ENCODE assay signal across 8 cellular contexts in the genomic region with DNA sequence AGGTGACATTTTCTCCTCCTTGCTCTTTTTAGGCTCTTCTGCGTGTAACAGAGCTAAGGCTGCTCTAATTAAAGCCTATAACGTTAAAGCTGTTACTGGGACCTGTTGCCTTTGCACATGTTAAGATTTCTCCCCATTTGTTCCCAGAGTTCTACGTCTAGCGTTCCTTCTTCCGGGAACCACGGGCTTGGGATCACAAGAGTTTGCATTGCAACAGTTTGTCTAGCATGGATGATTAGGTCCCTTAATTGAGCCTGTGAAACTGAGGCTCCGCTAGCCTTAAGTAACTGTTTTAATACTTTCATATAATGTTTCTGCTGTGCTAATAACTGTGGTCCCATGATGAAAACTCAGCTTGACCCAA. TPM values are rescaled to one million over a fixed set of nuclear protein-coding genes. Genes with fewer than 3 reads are reported as not detected.
DNase-seq lines count a peak whose midpoint lies in the region; ATAC-seq, FAIRE-seq and TF ChIP-seq lines count a peak whose summit lies in the region.

No MANE protein-coding gene starts in this region.

- CTCF ChIA-PET in K562 (lab: Yijun Ruan, JAX; ENCODE audit: low intra/inter-chr PET ratio): no interaction called here

- DNase-seq in T-helper 1 cell: no peak
- DNase-seq in K562 (ENCODE audit: extremely low read depth in 1 of 4, low spot score in 3 of 4): no peak
- DNase-seq in lower leg skin (ENCODE audit: low spot score in 2 of 2): no peak
- no peak for DNase-seq in thoracic aorta (ENCODE audit: low spot score)
- no peak for DNase-seq in GM03348 (ENCODE audit: low spot score)
- DNase-seq in NCI-H1694 treated with DMSO at 0.1 percent for 48 hours (lab: John Stamatoyannopoulos, UW): no peak
- no peak for DNase-seq in superior temporal gyrus (ENCODE audit: extremely low spot score)

- peaks cover 0 to 14% of the 10 kb centered on the region in 2 experiments for H3K4me1 ChIP-seq in K562 (replicated peaks in 1 of 2; ENCODE audit: control insufficient read depth in 2 of 2, insufficient read depth in 2 of 2, low read length in 2 of 2)
- peaks cover 0 to 10% of the 10 kb centered on the region in 2 donors for H3K4me1 ChIP-seq in thoracic aorta (ENCODE audit: control insufficient read depth in 1 of 2, low read depth in 2 of 2)

- no peak for TF ChIP-seq RAD21 in K562 (CRISPR knock-in tag; conservative IDR thresholded peaks at IDR 0.05 in 1 of 2, IDR thresholded peaks at IDR 0.05 in 1 of 2)

- no peaks in the 10 kb centered on the region for H4K20me1 ChIP-seq in K562 (replicated peaks; ENCODE audit: control insufficient read depth, insufficient read depth, low read length)

- BruUV-seq in K562 (replicated peaks; lab: Mats Ljungman, UMichigan): no TSS peak

- H3K79me2 ChIP-seq in K562 (ENCODE audit: control insufficient read depth, insufficient read depth, low read length): no peaks in the 10 kb centered on the region

- TF ChIP-seq POLR2A in K562 (conservative IDR thresholded peaks at IDR 0.05): no peak
- TF ChIP-seq POLR2A in lower leg skin (IDR thresholded peaks at IDR 0.05): no peak

- in situ Hi-C loops in K562 (cut with MboI): no loop called here

- peaks cover 16% of the 10 kb centered on the region for H3K4me1 Mint-ChIP-seq in T-helper 1 cell treated with Interleukin-12 subunit alpha and Interleukin-12 subunit beta and Interleukin-4 antibody, amounts not matched to agents 30 μg/mL and 1 μg/mL, for 36 hours (ENCODE audit: low read depth)

- H3K9me3 Mint-ChIP-seq in T-helper 1 cell treated with Interleukin-12 subunit alpha and Interleukin-12 subunit beta and Interleukin-4 antibody, amounts not matched to agents 30 μg/mL and 1 μg/mL, for 36 hours: no peaks in the 10 kb centered on the region

- no peaks in the 10 kb centered on the region for H3K9me1 ChIP-seq in K562 (ENCODE audit: control insufficient read depth, insufficient read depth, low read length)

- intact Hi-C loops in K562 (cut with micrococcal nuclease) (no loop called here), lower leg skin (cut with DNase I; ENCODE audit: low total_unique reads) (no loop called here)

- peak overlapping the region; percentile 52; the same call in 1 of the 3 replicates for H3K27ac ChIP-seq in K562 (ENCODE audit: extremely low read depth, low read depth, low read length)
- no peak overlapping the region for H3K27ac ChIP-seq in thoracic aorta

- H3K27me3 ChIP-seq in K562 (ENCODE audit: control insufficient read depth in 2 of 2, insufficient read depth in 2 of 2, low read length in 2 of 2) (no peaks in the 10 kb centered on the region), thoracic aorta (replicated peaks; ENCODE audit: insufficient read depth) (no peaks in the 10 kb centered on the region)

- peak overlapping the region; percentile 77 for H3K4me2 ChIP-seq in K562 (ENCODE audit: insufficient read depth, low read length)

- FAIRE-seq in K562 (lab: Jason Lieb, UNC): no peak

- H3K9me3 ChIP-seq in K562 (replicated peaks; ENCODE audit: control insufficient read depth, insufficient read depth, low read depth, low read length) (no peaks in the 10 kb centered on the region), thoracic aorta (no peaks in the 10 kb centered on the region)

- peak overlapping the region; percentile 89 for H2AFZ ChIP-seq in K562 (ENCODE audit: low read depth, low read length)

- H3K9ac ChIP-seq in K562 (ENCODE audit: insufficient read depth in 1 of 2, low read depth in 2 of 2, low read length in 2 of 2): peak overlapping the region in 1 of 2 experiments; percentile 62; a peak in 3 of 4 replicates

- POLR2A ChIA-PET in K562 (lab: Yijun Ruan, JAX): interaction anchor here (1.0 to 1.8 kb wide), 3 partner anchors 10 to 17 kb away, joined by 5 to 12 read pairs (median 5); partner anchors contain the start of gene LYZ

- peak overlapping the region; percentile 72 for H3K4me3 Mint-ChIP-seq in T-helper 1 cell treated with Interleukin-12 subunit alpha and Interleukin-12 subunit beta and Interleukin-4 antibody, amounts not matched to agents 30 μg/mL and 1 μg/mL, for 36 hours

- H3K27me3 Mint-ChIP-seq in T-helper 1 cell treated with Interleukin-12 subunit alpha and Interleukin-12 subunit beta and Interleukin-4 antibody, amounts not matched to agents 30 μg/mL and 1 μg/mL, for 36 hours (ENCODE audit: low read depth): peaks cover 22% of the 10 kb centered on the region

- peak overlapping the region; percentile 89 for H3K27ac Mint-ChIP-seq in T-helper 1 cell treated with Interleukin-12 subunit alpha and Interleukin-12 subunit beta and Interleukin-4 antibody, amounts not matched to agents 30 μg/mL and 1 μg/mL, for 36 hours

- TF ChIP-seq EP300 in K562 (IDR thresholded peaks at IDR 0.05; ENCODE audit: low read length): no peak

- no peaks in the 10 kb centered on the region for H3K36me3 Mint-ChIP-seq in T-helper 1 cell treated with Interleukin-12 subunit alpha and Interleukin-12 subunit beta and Interleukin-4 antibody, amounts not matched to agents 30 μg/mL and 1 μg/mL, for 36 hours (ENCODE audit: low read depth)

- 29% methylated on average over 7 of the region's 7 CpGs for WGBS in K562 (ENCODE audit: insufficient coverage, low coverage, missing lambda C conversion rate)
- 24 to 25% methylated on average over 7 of the region's 7 CpGs for WGBS in lower leg skin, 2 donors

- H3K4me3 ChIP-seq in K562 (peak overlapping the region; percentile 30), lower leg skin (ENCODE audit: low read depth, poor library complexity, severe bottlenecking) (peak overlapping the region; percentile 34), thoracic aorta (peak overlapping the region; percentile 75)

- ATAC-seq in K562 (peak; percentile 12; the same call in 2 of the 3 replicates), thoracic aorta (ENCODE audit: insufficient number of reproducible peaks, low FRiP score, low read depth) (no peak)

- TF ChIP-seq CTCF in K562 (IDR thresholded peaks at IDR 0.05 in 2 of 3, conservative IDR thresholded peaks at IDR 0.05 in 1 of 3; ENCODE audit: insufficient read depth in 2 of 3, low read depth in 1 of 3, low read length in 3 of 3) (no peak), lower leg skin (IDR thresholded peaks at IDR 0.05) (no peak), thoracic aorta (IDR thresholded peaks at IDR 0.05) (no peak)

- H3K36me3 ChIP-seq in K562 (ENCODE audit: control insufficient read depth, insufficient read depth, low read length) (no peaks in the 10 kb centered on the region), thoracic aorta (no peaks in the 10 kb centered on the region)

TF ChIP-seq in K562, 482 proteins besides CTCF, POLR2A, EP300 and RAD21 (continues in another document):
- no peak for TF ChIP-seq HIVEP1 (CRISPR knock-in tag; IDR thresholded peaks at IDR 0.05)
- no peak for TF ChIP-seq ZNF717 (CRISPR knock-in tag; IDR thresholded peaks at IDR 0.05)
- TF ChIP-seq ILK (tag; IDR thresholded peaks at IDR 0.05; ENCODE audit: borderline replicate concordance, low read depth): no peak
- TF ChIP-seq ZBTB17 (CRISPR knock-in tag; IDR thresholded peaks at IDR 0.05): no peak
- no peak for TF ChIP-seq CCNT2 (IDR thresholded peaks at IDR 0.05; ENCODE audit: borderline replicate concordance, extremely low read depth, insufficient read length, low read depth, low read length)
- TF ChIP-seq TOE1 (IDR thresholded peaks at IDR 0.05; ENCODE audit: borderline replicate concordance): no peak; the same call in 1 of the 2 replicates
- no peak for TF ChIP-seq TOE1 (CRISPR knock-in tag; IDR thresholded peaks at IDR 0.05; ENCODE audit: borderline replicate concordance, low read depth)
- TF ChIP-seq GABPB1 (CRISPR knock-in tag; IDR thresholded peaks at IDR 0.05): no peak
- TF ChIP-seq TARDBP (IDR thresholded peaks at IDR 0.05): no peak

RNA-seq across cellular contexts. Expression of gene LYZ, which starts 16.7 kb away (rescaled TPM):
- total RNA-seq in K562 (2011; cell fraction: chromatin; rRNA removed; ENCODE audit: low replicate concordance): 6.4 and 13.8 TPM in 2 replicates
- total RNA-seq in K562 (2011; cell fraction: nucleolus; rRNA removed): 11.3 and 12.5 TPM in 2 replicates
- total RNA-seq in K562 (2011; cell fraction: nucleoplasm; rRNA removed): 15.8 and 17.8 TPM in 2 replicates
- total RNA-seq in K562 (2014; rRNA removed) (30.1 and 38.1 TPM in 2 replicates), K562 (2014; rRNA removed; fragmentation: Illumina TruSeq; extraction: Trizol) (64.1 and 64.8 TPM in 2 replicates), K562 (2015; rRNA removed; fragmentation: Illumina TruSeq; extraction: Trizol) (96.3 and 99.0 TPM in 2 replicates), K562 (2021) (31.9 and 32.0 TPM in 2 replicates), lower leg skin (10 to 100 TPM in 3 of 4 donors, 1 to 10 TPM in 1; 6.8 to 27.8 (median 18.8) TPM), thoracic aorta (10 to 100 TPM; 91.2 to 99.9 TPM)
- polyA plus RNA-seq in K562 (2011; rRNA removed) (35.6 and 41.2 TPM in 2 replicates), K562 (2014; fragmentation: Illumina TruSeq; extraction: Trizol) (42.1 and 46.5 TPM in 2 replicates), K562 (2014; fragmentation: Nextera tagmentation; extraction: Ambion mirVana) (10 to 100 TPM; 44.0 to 47.0 TPM), K562 (2014; rRNA removed) (27.2 and 37.0 TPM in 2 replicates)
- 25.8 and 34.2 TPM in 2 replicates for polyA plus RNA-seq in K562 (2011; cell fraction: cytosol; rRNA removed)
- polyA plus RNA-seq in K562 (2011; cell fraction: nucleus; rRNA removed): 4.1 and 6.9 TPM in 2 replicates
- 63.9 and 76.2 TPM in 2 replicates for polyA plus RNA-seq in K562 (2012)
- polyA minus RNA-seq in K562 (2011; rRNA and poly(A)+ RNA removed): 85.6 and 103 TPM in 2 replicates
- 23.7 and 37.9 TPM in 2 replicates for polyA minus RNA-seq in K562 (2011; cell fraction: cytosol; rRNA and poly(A)+ RNA removed)
- polyA minus RNA-seq in K562 (2011; cell fraction: nucleus; rRNA and poly(A)+ RNA removed): 2.4 and 5.3 TPM in 2 replicates

RNA-seq across cellular contexts. Expression of gene YEATS4, which starts 28.1 kb away (rescaled TPM):
- 10.0 and 21.9 TPM in 2 replicates for total RNA-seq in K562 (2011; cell fraction: chromatin; rRNA removed; ENCODE audit: low replicate concordance)
- total RNA-seq in K562 (2011; cell fraction: nucleolus; rRNA removed): 10.8 and 18.6 TPM in 2 replicates
- total RNA-seq in K562 (2011; cell fraction: nucleoplasm; rRNA removed): 14.5 and 16.9 TPM in 2 replicates
- 39.3 and 82.5 TPM in 2 replicates for total RNA-seq in K562 (2014; rRNA removed)
- 52.9 and 62.2 TPM in 2 replicates for total RNA-seq in K562 (2014; rRNA removed; fragmentation: Illumina TruSeq; extraction: Trizol)
- total RNA-seq in K562 (2015; rRNA removed; fragmentation: Illumina TruSeq; extraction: Trizol): 41.2 and 41.3 TPM in 2 replicates
- 33.0 and 39.2 TPM in 2 replicates for total RNA-seq in K562 (2021)
- polyA plus RNA-seq in K562 (2011; rRNA removed): 37.8 and 50.2 TPM in 2 replicates
- polyA plus RNA-seq in K562 (2011; cell fraction: cytosol; rRNA removed): 27.5 and 29.8 TPM in 2 replicates
- polyA plus RNA-seq in K562 (2011; cell fraction: nucleus; rRNA removed): 11.5 and 13.0 TPM in 2 replicates
- 30.1 and 43.6 TPM in 2 replicates for polyA plus RNA-seq in K562 (2012)
- 45.2 and 49.2 TPM in 2 replicates for polyA plus RNA-seq in K562 (2014; fragmentation: Illumina TruSeq; extraction: Trizol)
- polyA plus RNA-seq in K562 (2014; fragmentation: Nextera tagmentation; extraction: Ambion mirVana): 10 to 100 TPM; 25.9 to 26.3 TPM
- 61.0 and 92.2 TPM in 2 replicates for polyA plus RNA-seq in K562 (2014; rRNA removed)
- polyA minus RNA-seq in K562 (2011; rRNA and poly(A)+ RNA removed): 20.0 and 24.0 TPM in 2 replicates
- polyA minus RNA-seq in K562 (2011; cell fraction: cytosol; rRNA and poly(A)+ RNA removed): 22.5 and 24.1 TPM in 2 replicates
- polyA minus RNA-seq in K562 (2011; cell fraction: nucleus; rRNA and poly(A)+ RNA removed): 14.9 and 31.8 TPM in 2 replicates
- total RNA-seq in lower leg skin: 10 to 100 TPM; 10.0 to 21.7 (median 16.8) TPM
- 1 to 10 TPM; 5.7 to 9.7 TPM for total RNA-seq in thoracic aorta
